In the genomic region with DNA sequence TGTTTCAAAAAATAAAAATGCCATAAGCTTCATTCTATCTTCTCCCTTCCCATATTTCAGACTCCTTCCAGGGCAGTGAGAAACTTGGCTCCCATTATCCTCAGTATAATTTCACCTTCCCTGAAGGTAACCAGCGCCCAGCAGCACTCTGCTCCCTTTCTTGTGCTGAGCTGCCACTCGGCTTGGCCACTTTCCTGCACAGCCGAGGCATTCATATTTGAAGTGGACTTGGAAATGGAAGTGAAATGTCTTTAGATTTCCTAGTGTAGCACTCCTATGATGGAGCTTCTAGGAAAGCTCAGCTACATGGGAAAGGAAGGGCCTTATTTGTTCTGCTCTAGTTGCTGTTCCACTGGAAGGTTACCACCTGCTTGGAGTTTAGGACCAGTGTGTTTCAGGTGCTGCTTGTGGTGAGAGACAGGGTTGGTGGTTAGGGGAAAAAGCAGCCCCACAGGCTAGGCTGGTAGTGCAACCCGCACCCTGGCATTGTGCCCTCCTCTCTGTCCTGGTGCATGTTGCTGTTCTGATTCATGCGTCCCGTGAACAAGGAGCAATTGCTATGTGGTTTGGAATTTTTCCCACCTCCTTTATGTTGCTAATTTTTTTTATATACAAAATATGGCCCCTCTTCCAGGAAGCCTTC, we compare ENCODE assay signal across 12 cellular contexts. TPM values are rescaled to one million over a fixed set of nuclear protein-coding genes. Genes with fewer than 3 reads are reported as not detected.
A peak's percentile ranks its signal among the peaks of the same experiment; 100 is the strongest.
DNase-seq lines count a peak whose midpoint lies in the region; ATAC-seq and TF ChIP-seq lines count a peak whose summit lies in the region.
"Had no signal": no experiment of that assay in that cellular context is flagged by ENCODE, and none has a peak within 500 bp of the region (broad histone marks: within the 10 kb centered on the region; RNA-seq: fewer than 3 reads in every experiment).

No MANE protein-coding gene starts in this region.

- H3K9me3 Mint-ChIP-seq in activated naive CD8-positive, alpha-beta T cell (ENCODE audit: low read depth), result no peaks in the 10 kb centered on the region
- no peaks in the 10 kb centered on the region for H3K9me3 Mint-ChIP-seq in activated naive CD8-positive, alpha-beta T cell treated with anti-CD3 and anti-CD28 coated beads, Interleukin-2, amount 50 U/mL, for 24 hours
- H3K9me3 Mint-ChIP-seq in type B pancreatic cell, result no peaks in the 10 kb centered on the region
- H3K9me3 Mint-ChIP-seq: stimulated activated naive CD8-positive, alpha-beta T cell treated with anti-CD3 and anti-CD28 coated beads, Interleukin-15, amount 100 ng/mL, for 72 hours had no signal

- peaks cover 16% of the 10 kb centered on the region for H3K36me3 Mint-ChIP-seq in activated naive CD8-positive, alpha-beta T cell
- H3K36me3 Mint-ChIP-seq in activated naive CD8-positive, alpha-beta T cell treated with anti-CD3 and anti-CD28 coated beads, Interleukin-2, amount 50 U/mL, for 24 hours (ENCODE audit: low read depth), result peaks cover 39% of the 10 kb centered on the region
- peaks cover 54% of the 10 kb centered on the region for H3K36me3 Mint-ChIP-seq in type B pancreatic cell

- no peak overlapping the region for H3K4me3 ChIP-seq in adipocyte (ENCODE audit: low read length)
- H3K4me3 ChIP-seq in brain microvascular endothelial cell (ENCODE audit: low read depth, low read length), result no peak overlapping the region
- no peak overlapping the region for H3K4me3 ChIP-seq in coronary artery
- H3K4me3 ChIP-seq: SK-N-MC had no signal

- H3K27ac ChIP-seq in brain microvascular endothelial cell, result no peak overlapping the region
- no peak overlapping the region for H3K27ac ChIP-seq in coronary artery

- no peaks in the 10 kb centered on the region for H3K9me3 ChIP-seq in adipocyte (ENCODE audit: control insufficient read depth, low read length)

- TF ChIP-seq CTCF in type B pancreatic cell (conservative IDR thresholded peaks at IDR 0.05), result no peak
- no peak for TF ChIP-seq CTCF in brain microvascular endothelial cell (IDR thresholded peaks at IDR 0.05; ENCODE audit: low read depth, low read length, missing control alignments)
- no peak for TF ChIP-seq CTCF in coronary artery (IDR thresholded peaks at IDR 0.05)

- no peak for DNase-seq in activated naive CD8-positive, alpha-beta T cell treated with anti-CD3 and anti-CD28 coated beads, Interleukin-2, amount 50 U/mL, for 24 hours
- DNase-seq in adipocyte (ENCODE audit: low read depth) (peak; percentile 47), foreskin melanocyte (peak; percentile 29), type B pancreatic cell (ENCODE audit: extremely low spot score, unreplicated experiment) (no peak), brain microvascular endothelial cell (no peak), coronary artery (ENCODE audit: low spot score) (no peak), COLO829 (ENCODE audit: low spot score) (no peak)
- DNase-seq: activated gamma-delta T cell; MV-4-11; stimulated activated naive CD8-positive, alpha-beta T cell treated with anti-CD3 and anti-CD28 coated beads, Interleukin-15, amount 100 ng/mL, for 72 hours had no signal

- H3K9ac ChIP-seq in adipocyte (ENCODE audit: low read length), result no peak overlapping the region

- H3K27me3 Mint-ChIP-seq in activated naive CD8-positive, alpha-beta T cell, result no peaks in the 10 kb centered on the region
- H3K27me3 Mint-ChIP-seq in activated naive CD8-positive, alpha-beta T cell treated with anti-CD3 and anti-CD28 coated beads, Interleukin-2, amount 50 U/mL, for 24 hours, result no peaks in the 10 kb centered on the region
- H3K27me3 Mint-ChIP-seq in type B pancreatic cell, result no peaks in the 10 kb centered on the region
- H3K27me3 Mint-ChIP-seq: stimulated activated naive CD8-positive, alpha-beta T cell treated with anti-CD3 and anti-CD28 coated beads, Interleukin-15, amount 100 ng/mL, for 72 hours had no signal

- ATAC-seq in activated naive CD8-positive, alpha-beta T cell treated with anti-CD3 and anti-CD28 coated beads, Interleukin-2, amount 50 U/mL, for 24 hours, result no peak
- ATAC-seq: stimulated activated naive CD8-positive, alpha-beta T cell treated with anti-CD3 and anti-CD28 coated beads, Interleukin-15, amount 100 ng/mL, for 72 hours had no signal

- peaks cover 4% of the 10 kb centered on the region for H3K4me1 Mint-ChIP-seq in activated naive CD8-positive, alpha-beta T cell (ENCODE audit: low read depth)
- H3K4me1 Mint-ChIP-seq in activated naive CD8-positive, alpha-beta T cell treated with anti-CD3 and anti-CD28 coated beads, Interleukin-2, amount 50 U/mL, for 24 hours, result peaks cover 6% of the 10 kb centered on the region
- peaks cover 11% of the 10 kb centered on the region for H3K4me1 Mint-ChIP-seq in type B pancreatic cell (ENCODE audit: unreplicated experiment)

- H3K4me1 ChIP-seq in adipocyte (ENCODE audit: control insufficient read depth, insufficient read depth, low read length), result peaks cover 40% of the 10 kb centered on the region

- H3K27me3 ChIP-seq in adipocyte (replicated peaks; ENCODE audit: control insufficient read depth, insufficient read depth, low read length) (no peaks in the 10 kb centered on the region), brain microvascular endothelial cell (replicated peaks) (no peaks in the 10 kb centered on the region)

- H3K4me3 Mint-ChIP-seq in activated naive CD8-positive, alpha-beta T cell, result no peak overlapping the region
- no peak overlapping the region for H3K4me3 Mint-ChIP-seq in activated naive CD8-positive, alpha-beta T cell treated with anti-CD3 and anti-CD28 coated beads, Interleukin-2, amount 50 U/mL, for 24 hours
- H3K4me3 Mint-ChIP-seq in type B pancreatic cell, result no peak overlapping the region
- H3K4me3 Mint-ChIP-seq: stimulated activated naive CD8-positive, alpha-beta T cell treated with anti-CD3 and anti-CD28 coated beads, Interleukin-15, amount 100 ng/mL, for 72 hours had no signal

- in situ Hi-C loops in brain microvascular endothelial cell (cut with HindIII; ENCODE audit: low pct_ligation_motif_present, low sequenced_read_pairs), result no loop called here

- H3K27ac Mint-ChIP-seq in activated naive CD8-positive, alpha-beta T cell, result peak overlapping the region; percentile 54
- H3K27ac Mint-ChIP-seq in activated naive CD8-positive, alpha-beta T cell treated with anti-CD3 and anti-CD28 coated beads, Interleukin-2, amount 50 U/mL, for 24 hours, result no peak overlapping the region
- H3K27ac Mint-ChIP-seq in type B pancreatic cell, result peak overlapping the region; percentile 30

- H3K36me3 ChIP-seq in adipocyte (ENCODE audit: control insufficient read depth, insufficient read depth, low read length, severe bottlenecking) (peaks cover 51% of the 10 kb centered on the region), brain microvascular endothelial cell (replicated peaks) (peaks cover 46% of the 10 kb centered on the region)

RNA-seq across cellular contexts. Expression of a gene that starts 53.8 kb away (rescaled TPM):
- total RNA-seq in type B pancreatic cell (ENCODE audit: low replicate concordance), result 134 and 186 TPM in 2 replicates

Comparison
In these comparisons a context has a peak if more than half of its experiments do, and no peak if none do; other contexts are left out.
1. DNase-seq: peak in adipocyte (single experiment) and foreskin melanocyte (single experiment); none in activated naive CD8-positive, alpha-beta T cell treated with anti-CD3 and anti-CD28 coated beads, Interleukin-2, amount 50 U/mL, for 24 hours (single experiment), type B pancreatic cell (single experiment), brain microvascular endothelial cell (single experiment), coronary artery (single experiment) and COLO829 (single experiment).